1 cellular context compared by ENCODE assay signal in the genomic region with DNA sequence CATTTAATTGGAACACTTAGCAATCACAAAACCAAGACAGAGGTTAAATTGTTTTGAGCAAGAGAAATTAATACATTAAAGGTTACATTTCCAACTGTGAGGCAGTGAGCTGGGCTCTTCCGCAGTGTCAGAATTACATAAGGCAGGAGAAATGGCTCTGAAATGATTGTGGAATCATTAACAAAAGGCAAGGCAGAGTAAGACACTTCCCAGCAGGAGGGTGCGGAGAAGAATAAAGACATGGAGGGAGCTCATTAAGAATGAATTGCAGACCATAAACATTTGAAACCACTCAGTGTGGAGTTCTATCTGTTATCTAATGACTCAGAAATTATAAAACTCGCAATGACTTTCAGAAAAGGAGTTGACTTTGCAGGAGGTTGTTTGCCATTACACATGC.
TF ChIP-seq lines count a peak whose summit lies in the region.

No MANE protein-coding gene starts in this region.

TF ChIP-seq in HEK293, 187 proteins besides CTCF, POLR2A, EP300 and RAD21 (continued from another document):
- TF ChIP-seq, protein P1, sequence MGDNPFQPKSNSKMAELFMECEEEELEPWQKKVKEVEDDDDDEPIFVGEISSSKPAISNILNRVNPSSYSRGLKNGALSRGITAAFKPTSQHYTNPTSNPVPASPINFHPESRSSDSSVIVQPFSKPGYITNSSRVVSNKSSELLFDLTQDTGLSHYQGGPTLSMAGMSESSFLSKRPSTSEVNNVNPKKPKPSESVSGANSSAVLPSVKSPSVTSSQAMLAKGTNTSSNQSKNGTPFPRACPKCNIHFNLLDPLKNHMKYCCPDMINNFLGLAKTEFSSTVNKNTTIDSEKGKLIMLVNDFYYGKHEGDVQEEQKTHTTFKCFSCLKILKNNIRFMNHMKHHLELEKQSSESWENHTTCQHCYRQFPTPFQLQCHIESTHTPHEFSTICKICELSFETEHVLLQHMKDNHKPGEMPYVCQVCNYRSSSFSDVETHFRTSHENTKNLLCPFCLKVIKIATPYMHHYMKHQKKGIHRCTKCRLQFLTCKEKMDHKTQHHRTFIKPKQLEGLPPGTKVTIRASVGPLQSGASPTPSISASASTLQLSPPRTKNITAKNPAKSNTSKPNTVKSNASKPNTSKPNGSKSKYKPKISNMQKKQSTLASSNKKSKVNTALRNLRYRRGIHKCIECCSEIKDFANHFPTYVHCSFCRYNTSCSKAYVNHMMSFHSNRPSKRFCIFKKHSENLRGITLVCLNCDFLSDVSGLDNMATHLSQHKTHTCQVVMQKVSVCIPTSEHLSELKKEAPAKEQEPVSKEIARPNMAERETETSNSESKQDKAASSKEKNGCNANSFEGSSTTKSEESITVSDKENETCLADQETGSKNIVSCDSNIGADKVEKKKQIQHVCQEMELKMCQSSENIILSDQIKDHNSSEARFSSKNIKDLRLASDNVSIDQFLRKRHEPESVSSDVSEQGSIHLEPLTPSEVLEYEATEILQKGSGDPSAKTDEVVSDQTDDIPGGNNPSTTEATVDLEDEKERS (tag by site-specific recombination; IDR thresholded peaks at IDR 0.05) = no peak
- TF ChIP-seq, protein P2, sequence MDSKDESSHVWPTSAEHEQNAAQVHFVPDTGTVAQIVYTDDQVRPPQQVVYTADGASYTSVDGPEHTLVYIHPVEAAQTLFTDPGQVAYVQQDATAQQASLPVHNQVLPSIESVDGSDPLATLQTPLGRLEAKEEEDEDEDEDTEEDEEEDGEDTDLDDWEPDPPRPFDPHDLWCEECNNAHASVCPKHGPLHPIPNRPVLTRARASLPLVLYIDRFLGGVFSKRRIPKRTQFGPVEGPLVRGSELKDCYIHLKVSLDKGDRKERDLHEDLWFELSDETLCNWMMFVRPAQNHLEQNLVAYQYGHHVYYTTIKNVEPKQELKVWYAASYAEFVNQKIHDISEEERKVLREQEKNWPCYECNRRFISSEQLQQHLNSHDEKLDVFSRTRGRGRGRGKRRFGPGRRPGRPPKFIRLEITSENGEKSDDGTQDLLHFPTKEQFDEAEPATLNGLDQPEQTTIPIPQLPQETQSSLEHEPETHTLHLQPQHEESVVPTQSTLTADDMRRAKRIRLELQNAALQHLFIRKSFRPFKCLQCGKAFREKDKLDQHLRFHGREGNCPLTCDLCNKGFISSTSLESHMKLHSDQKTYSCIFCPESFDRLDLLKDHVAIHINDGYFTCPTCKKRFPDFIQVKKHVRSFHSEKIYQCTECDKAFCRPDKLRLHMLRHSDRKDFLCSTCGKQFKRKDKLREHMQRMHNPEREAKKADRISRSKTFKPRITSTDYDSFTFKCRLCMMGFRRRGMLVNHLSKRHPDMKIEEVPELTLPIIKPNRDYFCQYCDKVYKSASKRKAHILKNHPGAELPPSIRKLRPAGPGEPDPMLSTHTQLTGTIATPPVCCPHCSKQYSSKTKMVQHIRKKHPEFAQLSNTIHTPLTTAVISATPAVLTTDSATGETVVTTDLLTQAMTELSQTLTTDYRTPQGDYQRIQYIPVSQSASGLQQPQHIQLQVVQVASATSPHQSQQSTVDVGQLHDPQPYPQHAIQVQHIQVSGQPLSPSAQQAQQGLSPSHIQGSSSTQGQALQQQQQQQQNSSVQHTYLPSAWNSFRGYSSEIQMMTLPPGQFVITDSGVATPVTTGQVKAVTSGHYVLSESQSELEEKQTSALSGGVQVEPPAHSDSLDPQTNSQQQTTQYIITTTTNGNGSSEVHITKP (tag by site-specific recombination; IDR thresholded peaks at IDR 0.05) = no peak
- peak; percentile 83 for TF ChIP-seq ZNF843 (tag by site-specific recombination; IDR thresholded peaks at IDR 0.05)
- TF ChIP-seq ZNF335 (tag by site-specific recombination; conservative IDR thresholded peaks at IDR 0.05) = peak; percentile 55
- peak; percentile 49; the same call in 1 of the 2 replicates for TF ChIP-seq BCL11B (tag by site-specific recombination; IDR thresholded peaks at IDR 0.05; ENCODE audit: low read depth)
- TF ChIP-seq, protein P3, sequence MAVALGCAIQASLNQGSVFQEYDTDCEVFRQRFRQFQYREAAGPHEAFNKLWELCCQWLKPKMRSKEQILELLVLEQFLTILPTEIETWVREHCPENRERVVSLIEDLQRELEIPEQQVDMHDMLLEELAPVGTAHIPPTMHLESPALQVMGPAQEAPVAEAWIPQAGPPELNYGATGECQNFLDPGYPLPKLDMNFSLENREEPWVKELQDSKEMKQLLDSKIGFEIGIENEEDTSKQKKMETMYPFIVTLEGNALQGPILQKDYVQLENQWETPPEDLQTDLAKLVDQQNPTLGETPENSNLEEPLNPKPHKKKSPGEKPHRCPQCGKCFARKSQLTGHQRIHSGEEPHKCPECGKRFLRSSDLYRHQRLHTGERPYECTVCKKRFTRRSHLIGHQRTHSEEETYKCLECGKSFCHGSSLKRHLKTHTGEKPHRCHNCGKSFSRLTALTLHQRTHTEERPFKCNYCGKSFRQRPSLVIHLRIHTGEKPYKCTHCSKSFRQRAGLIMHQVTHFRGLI (tag by site-specific recombination; IDR thresholded peaks at IDR 0.05) = no peak
- TF ChIP-seq ZNF2 (tag by site-specific recombination; IDR thresholded peaks at IDR 0.05) = no peak
- peak; percentile 70 for TF ChIP-seq WT1 (tag by site-specific recombination; IDR thresholded peaks at IDR 0.05)
- no peak for TF ChIP-seq ZBTB8A (tag by site-specific recombination; IDR thresholded peaks at IDR 0.05)
- TF ChIP-seq ZNF404 (tag by site-specific recombination; IDR thresholded peaks at IDR 0.05) = no peak
- 0 out of 2 replicates have a peak, but pooled peaks have one; percentile 26 for TF ChIP-seq GLI2 (tag by site-specific recombination; IDR thresholded peaks at IDR 0.05; ENCODE audit: borderline replicate concordance, low read depth)
- no peak for TF ChIP-seq ZNF174 (tag by site-specific recombination; IDR thresholded peaks at IDR 0.05)
- 0 out of 2 replicates have a peak, but pooled peaks have one; percentile 33 for TF ChIP-seq ZNF24 (tag by site-specific recombination; IDR thresholded peaks at IDR 0.05)
- TF ChIP-seq, protein P4, sequence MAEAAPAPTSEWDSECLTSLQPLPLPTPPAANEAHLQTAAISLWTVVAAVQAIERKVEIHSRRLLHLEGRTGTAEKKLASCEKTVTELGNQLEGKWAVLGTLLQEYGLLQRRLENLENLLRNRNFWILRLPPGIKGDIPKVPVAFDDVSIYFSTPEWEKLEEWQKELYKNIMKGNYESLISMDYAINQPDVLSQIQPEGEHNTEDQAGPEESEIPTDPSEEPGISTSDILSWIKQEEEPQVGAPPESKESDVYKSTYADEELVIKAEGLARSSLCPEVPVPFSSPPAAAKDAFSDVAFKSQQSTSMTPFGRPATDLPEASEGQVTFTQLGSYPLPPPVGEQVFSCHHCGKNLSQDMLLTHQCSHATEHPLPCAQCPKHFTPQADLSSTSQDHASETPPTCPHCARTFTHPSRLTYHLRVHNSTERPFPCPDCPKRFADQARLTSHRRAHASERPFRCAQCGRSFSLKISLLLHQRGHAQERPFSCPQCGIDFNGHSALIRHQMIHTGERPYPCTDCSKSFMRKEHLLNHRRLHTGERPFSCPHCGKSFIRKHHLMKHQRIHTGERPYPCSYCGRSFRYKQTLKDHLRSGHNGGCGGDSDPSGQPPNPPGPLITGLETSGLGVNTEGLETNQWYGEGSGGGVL (tag by site-specific recombination; IDR thresholded peaks at IDR 0.05) = peak; percentile 32; the same call in 1 of the 2 replicates
- TF ChIP-seq, protein P5, sequence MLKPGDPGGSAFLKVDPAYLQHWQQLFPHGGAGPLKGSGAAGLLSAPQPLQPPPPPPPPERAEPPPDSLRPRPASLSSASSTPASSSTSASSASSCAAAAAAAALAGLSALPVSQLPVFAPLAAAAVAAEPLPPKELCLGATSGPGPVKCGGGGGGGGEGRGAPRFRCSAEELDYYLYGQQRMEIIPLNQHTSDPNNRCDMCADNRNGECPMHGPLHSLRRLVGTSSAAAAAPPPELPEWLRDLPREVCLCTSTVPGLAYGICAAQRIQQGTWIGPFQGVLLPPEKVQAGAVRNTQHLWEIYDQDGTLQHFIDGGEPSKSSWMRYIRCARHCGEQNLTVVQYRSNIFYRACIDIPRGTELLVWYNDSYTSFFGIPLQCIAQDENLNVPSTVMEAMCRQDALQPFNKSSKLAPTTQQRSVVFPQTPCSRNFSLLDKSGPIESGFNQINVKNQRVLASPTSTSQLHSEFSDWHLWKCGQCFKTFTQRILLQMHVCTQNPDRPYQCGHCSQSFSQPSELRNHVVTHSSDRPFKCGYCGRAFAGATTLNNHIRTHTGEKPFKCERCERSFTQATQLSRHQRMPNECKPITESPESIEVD (tag by site-specific recombination; IDR thresholded peaks at IDR 0.05) = peak; percentile 91
- no peak for TF ChIP-seq ZNF341 (tag by site-specific recombination; IDR thresholded peaks at IDR 0.05; ENCODE audit: low read depth)
- TF ChIP-seq, protein P6, sequence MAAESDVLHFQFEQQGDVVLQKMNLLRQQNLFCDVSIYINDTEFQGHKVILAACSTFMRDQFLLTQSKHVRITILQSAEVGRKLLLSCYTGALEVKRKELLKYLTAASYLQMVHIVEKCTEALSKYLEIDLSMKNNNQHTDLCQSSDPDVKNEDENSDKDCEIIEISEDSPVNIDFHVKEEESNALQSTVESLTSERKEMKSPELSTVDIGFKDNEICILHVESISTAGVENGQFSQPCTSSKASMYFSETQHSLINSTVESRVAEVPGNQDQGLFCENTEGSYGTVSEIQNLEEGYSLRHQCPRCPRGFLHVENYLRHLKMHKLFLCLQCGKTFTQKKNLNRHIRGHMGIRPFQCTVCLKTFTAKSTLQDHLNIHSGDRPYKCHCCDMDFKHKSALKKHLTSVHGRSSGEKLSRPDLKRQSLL (tag by site-specific recombination; IDR thresholded peaks at IDR 0.05) = 0 out of 2 replicates have a peak, but pooled peaks have one; percentile 6
- TF ChIP-seq FEZF1 (tag by site-specific recombination; IDR thresholded peaks at IDR 0.05) = peak; percentile 88
- TF ChIP-seq SP7 (tag by site-specific recombination; IDR thresholded peaks at IDR 0.05) = peak; percentile 89
- no peak for TF ChIP-seq ZNF660 (tag by site-specific recombination; IDR thresholded peaks at IDR 0.05)
- TF ChIP-seq KLF9 (tag by site-specific recombination; IDR thresholded peaks at IDR 0.05; ENCODE audit: low read depth) = no peak
